ENCODE assay signal across 1 cellular context in genomic region chr2:37350034-37350433, GRCh38.
TF ChIP-seq lines count a peak whose summit lies in the region.

No MANE protein-coding gene starts in this region.

TF ChIP-seq in SK-N-SH, 30 proteins besides CTCF, POLR2A, EP300 and RAD21 (continued from another document):
- TF ChIP-seq PBX3 (IDR thresholded peaks at IDR 0.05) (no peak), MEF2A (IDR thresholded peaks at IDR 0.05; ENCODE audit: borderline replicate concordance, low read depth) (no peak), USF2 (IDR thresholded peaks at IDR 0.05; ENCODE audit: borderline replicate concordance, low read depth, low read length) (no peak), NRF1 (IDR thresholded peaks at IDR 0.05; ENCODE audit: low read depth, low read length) (no peak), IRF3 (IDR thresholded peaks at IDR 0.05; ENCODE audit: low read depth, low read length) (no peak), FOSL2 (IDR thresholded peaks at IDR 0.05; ENCODE audit: borderline replicate concordance, low read depth) (no peak), ZBTB33 (IDR thresholded peaks at IDR 0.05; ENCODE audit: borderline replicate concordance, low read depth) (no peak), SIN3A (IDR thresholded peaks at IDR 0.05; ENCODE audit: borderline replicate concordance, low read depth, low read length) (no peak), GABPA (IDR thresholded peaks at IDR 0.05; ENCODE audit: low read depth) (no peak), ELF1 (IDR thresholded peaks at IDR 0.05) (no peak)
